Comparison of ENCODE assay signal across 25 cellular contexts in genomic region chr3:56145410-56145809, GRCh38.
"Had no signal": no experiment of that assay in that cellular context is flagged by ENCODE, and none has a peak within 500 bp of the region (broad histone marks: within the 10 kb centered on the region; RNA-seq: fewer than 3 reads in every experiment).

No MANE protein-coding gene starts in this region.

- H3K4me1 ChIP-seq: pancreas, suprapubic skin, transverse colon, upper lobe of right lung, uterus had no signal

- H3K27me3 ChIP-seq: dorsolateral prefrontal cortex, pancreas, suprapubic skin, upper lobe of right lung, uterus had no signal

- ATAC-seq: left colon; natural killer cell; pancreas; sciatic nerve; stimulated activated naive CD8-positive, alpha-beta T cell treated with anti-CD3 and anti-CD28 coated beads, Interleukin-15, amount 100 ng/mL, for 72 hours; upper lobe of right lung had no signal

- H3K4me3 ChIP-seq: dorsolateral prefrontal cortex, lung, pancreas, smooth muscle cell, suprapubic skin, transverse colon, upper lobe of right lung, uterus had no signal

- H3K9me3 ChIP-seq: neutrophil, pancreas, suprapubic skin, transverse colon, upper lobe of right lung, uterus had no signal

- H3K36me3 ChIP-seq: neutrophil, pancreas, suprapubic skin, transverse colon, upper lobe of right lung, uterus had no signal

- DNase-seq: dorsolateral prefrontal cortex; effector CD4-positive, alpha-beta T cell; foreskin melanocyte; hypothalamus; immature natural killer cell; islet precursor cell; kidney glomerular epithelial cell; left colon; natural killer cell; pancreas; retina; stimulated activated CD4-positive, alpha-beta T cell treated with anti-CD3 and anti-CD28 coated beads, Interleukin-12 subunit alpha, Interleukin-12 subunit beta, amount 100 ng/mL, for 4 hours; stimulated activated CD4-positive, alpha-beta T cell treated with anti-CD3 and anti-CD28 coated beads, Interleukin-1b, Interleukin-23, amount 100 ng/mL, for 48 hours; stimulated activated CD4-positive, alpha-beta T cell treated with anti-CD3 and anti-CD28 coated beads, Interleukin-4, amount 100 ng/mL, for 1 hour; stimulated activated CD8-positive, alpha-beta memory T cell treated with anti-CD3 and anti-CD28 coated beads, Interleukin-4, amount 100 ng/mL, for 48 hours; stimulated activated naive CD4-positive, alpha-beta T cell; stimulated activated naive CD8-positive, alpha-beta T cell treated with anti-CD3 and anti-CD28 coated beads, Interleukin-15, amount 100 ng/mL, for 72 hours; transverse colon; upper lobe of right lung; uterus had no signal

- FAIRE-seq: pancreas had no signal

- H3K27ac ChIP-seq: dorsolateral prefrontal cortex, neutrophil, pancreas, suprapubic skin, transverse colon, upper lobe of right lung, uterus had no signal

- H3K4me2 ChIP-seq: smooth muscle cell had no signal
